ENCODE assay signal across 6 cellular contexts in genomic region chr3:191737742-191738141, GRCh38.
"Had no signal": no experiment of that assay in that cellular context is flagged by ENCODE, and none has a peak within 500 bp of the region (broad histone marks: within the 10 kb centered on the region; RNA-seq: fewer than 3 reads in every experiment).

No MANE protein-coding gene starts in this region.

- DNase-seq: IMR-90, KBM-7, KG1 had no signal

- H3K4me3 ChIP-seq: K562 had no signal

- ATAC-seq: HepG2, K562 had no signal

- H3K27ac ChIP-seq: HL-60 had no signal
